Comparison of ENCODE assay signal across 12 cellular contexts in genomic region chr4:81845273-81845672, GRCh38.
A peak's percentile ranks its signal among the peaks of the same experiment; 100 is the strongest.
DNase-seq lines count a peak whose midpoint lies in the region; ATAC-seq, FAIRE-seq and TF ChIP-seq lines count a peak whose summit lies in the region.
"Had no signal": no experiment of that assay in that cellular context is flagged by ENCODE, and none has a peak within 500 bp of the region (broad histone marks: within the 10 kb centered on the region; RNA-seq: fewer than 3 reads in every experiment).

No MANE protein-coding gene starts in this region.

- H3K9me3 Mint-ChIP-seq in Caco-2 (ENCODE audit: unreplicated experiment) = peaks cover 37% of the 10 kb centered on the region
- no peaks in the 10 kb centered on the region for H3K9me3 Mint-ChIP-seq in effector memory CD8-positive, alpha-beta T cell
- H3K9me3 Mint-ChIP-seq: H9, IgD-negative memory B cell had no signal

- POLR2A ChIA-PET in Caco-2 (lab: Charles Lee) = interaction anchor here (0.6 to 1.0 kb wide), 2 partner anchors 268 to 375 kb away, joined by 3 to 4 read pairs; no protein-coding TSS in a partner anchor

- TF ChIP-seq CTCF in Caco-2 (IDR thresholded peaks at IDR 0.05; ENCODE audit: insufficient read depth in 1 of 2, low read depth in 1 of 2, low read length in 1 of 2, severe bottlenecking in 1 of 2, unreplicated experiment in 1 of 2) (no peak), choroid plexus epithelial cell (conservative IDR thresholded peaks at IDR 0.05; ENCODE audit: low read depth, low read length) (no peak), heart right ventricle (IDR thresholded peaks at IDR 0.05) (no peak)

- 57 to 64% methylated on average over 2 of the region's 2 CpGs for WGBS in mesodermal cell (ENCODE audit: insufficient coverage in 2 of 2), 2 experiments
- WGBS in heart right ventricle, 2 donors = 74 to 84% methylated on average over 2 of the region's 2 CpGs

- peak overlapping the region; percentile 13 for H3K4me3 Mint-ChIP-seq in Caco-2 (ENCODE audit: unreplicated experiment)
- H3K4me3 Mint-ChIP-seq in effector memory CD8-positive, alpha-beta T cell = no peak overlapping the region
- H3K4me3 Mint-ChIP-seq: H9, IgD-negative memory B cell had no signal

- CTCF ChIA-PET in Caco-2 (lab: Charles Lee) = interaction anchor here (1.0 to 2.5 kb wide), 5 partner anchors 61 to 378 kb away, joined by 3 to 16 read pairs (median 4); no protein-coding TSS in a partner anchor

- H3K36me3 ChIP-seq in Caco-2 (ENCODE audit: control insufficient read depth, insufficient read depth, low read length) = no peaks in the 10 kb centered on the region
- no peaks in the 10 kb centered on the region for H3K36me3 ChIP-seq in mesodermal cell (ENCODE audit: control insufficient read depth, insufficient read depth, low read length)
- H3K36me3 ChIP-seq in heart right ventricle = no peaks in the 10 kb centered on the region

- H3K9me3 ChIP-seq in Caco-2 = peaks cover 3% of the 10 kb centered on the region; the same call in 1 of the 2 replicates
- H3K9me3 ChIP-seq in mesodermal cell (ENCODE audit: control insufficient read depth, low read length) = no peaks in the 10 kb centered on the region
- no peaks in the 10 kb centered on the region for H3K9me3 ChIP-seq in heart right ventricle
- H3K9me3 ChIP-seq: SK-N-SH had no signal

- intact Hi-C loops in Caco-2 (cut with micrococcal nuclease; ENCODE audit: unreplicated experiment) = loop anchor here (1.0 to 10.0 kb wide), 7 partner anchors 74 to 357 kb away; no protein-coding TSS in a partner anchor
- intact Hi-C loops in heart right ventricle (cut with DNase I) = loop anchor here in 8 of 10 donors (2.0 to 10.0 kb wide), 9 partner anchors 373 to 443 kb away; partner anchors contain the start of gene RASGEF1B (in 1 of the 8)

- DNase-seq in Caco-2 (peak; percentile 36 to 41), RCC 7860 (ENCODE audit: low spot score) (peak; percentile 30), choroid plexus epithelial cell (ENCODE audit: low read depth) (peak; percentile 0), NCI-H187 treated with DMSO at 0.1 percent for 48 hours (lab: John Stamatoyannopoulos, UW) (no peak), heart right ventricle (no peak)
- DNase-seq in effector memory CD8-positive, alpha-beta T cell = no peak

- H3K4me1 ChIP-seq in Caco-2 (peaks cover 36% of the 10 kb centered on the region), mesodermal cell (ENCODE audit: control insufficient read depth, insufficient read depth, low read length, poor library complexity, severe bottlenecking) (peaks cover 5% of the 10 kb centered on the region), heart right ventricle (peaks cover 0 to 10% (median 0%) of the 10 kb centered on the region in 9 donors)

- FAIRE-seq in RCC 7860 (lab: Jason Lieb, UNC) = no peak

- H3K27me3 ChIP-seq in Caco-2 (replicated peaks; ENCODE audit: control insufficient read depth, insufficient read depth, low read length) = no peaks in the 10 kb centered on the region
- no peaks in the 10 kb centered on the region for H3K27me3 ChIP-seq in heart right ventricle

- H3K27me3 Mint-ChIP-seq in Caco-2 (ENCODE audit: insufficient read depth, unreplicated experiment) = no peaks in the 10 kb centered on the region
- H3K27me3 Mint-ChIP-seq in effector memory CD8-positive, alpha-beta T cell = no peaks in the 10 kb centered on the region
- H3K27me3 Mint-ChIP-seq: IgD-negative memory B cell had no signal

- peaks cover 26% of the 10 kb centered on the region for H3K4me1 Mint-ChIP-seq in Caco-2 (ENCODE audit: low read depth, unreplicated experiment)
- no peaks in the 10 kb centered on the region for H3K4me1 Mint-ChIP-seq in effector memory CD8-positive, alpha-beta T cell (ENCODE audit: low read depth in 2 of 2)
- H3K4me1 Mint-ChIP-seq: IgD-negative memory B cell had no signal

- no peak for ATAC-seq in GM21717 (IDR thresholded peaks at IDR 0.05; ENCODE audit: unreplicated experiment)
- no peak for ATAC-seq in heart right ventricle
- ATAC-seq in effector memory CD8-positive, alpha-beta T cell (replicated peaks) = no peak

- no peaks in the 10 kb centered on the region for H3K36me3 Mint-ChIP-seq in Caco-2 (ENCODE audit: insufficient read depth, unreplicated experiment)
- no peaks in the 10 kb centered on the region for H3K36me3 Mint-ChIP-seq in effector memory CD8-positive, alpha-beta T cell (ENCODE audit: insufficient read depth)
- H3K36me3 Mint-ChIP-seq: IgD-negative memory B cell had no signal

- H3K27ac ChIP-seq in mesodermal cell (ENCODE audit: low read depth, low read length, severe bottlenecking) = peak overlapping the region; percentile 60
- no peak overlapping the region for H3K27ac ChIP-seq in heart right ventricle
- H3K27ac ChIP-seq: C4-2B had no signal

- H3K4me3 ChIP-seq in Caco-2 (ENCODE audit: low read depth, low read length) (no peak overlapping the region), choroid plexus epithelial cell (ENCODE audit: low read depth, low read length) (no peak overlapping the region), mesodermal cell (ENCODE audit: extremely low read depth, insufficient read depth, low read length, poor library complexity, severe bottlenecking) (no peak overlapping the region), heart right ventricle (no peak overlapping the region)

- no TSS peak for BruUV-seq in Caco-2 (replicated peaks; lab: Mats Ljungman, UMichigan)

- peak overlapping the region; percentile 67 for H3K27ac Mint-ChIP-seq in Caco-2 (ENCODE audit: unreplicated experiment)
- H3K27ac Mint-ChIP-seq in effector memory CD8-positive, alpha-beta T cell = no peak overlapping the region
- H3K27ac Mint-ChIP-seq: IgD-negative memory B cell had no signal

Comparison
In these comparisons a context has a peak if more than half of its experiments do, and no peak if none do; other contexts are left out.
1. DNase-seq: peak in Caco-2 (2 of 2), RCC 7860 (single experiment) and choroid plexus epithelial cell (single experiment); none in NCI-H187 treated with DMSO at 0.1 percent for 48 hours (single experiment), heart right ventricle (0 of 2) and effector memory CD8-positive, alpha-beta T cell (0 of 3).